Comparison of ENCODE assay signal across 18 cellular contexts in genomic region chr6:45496085-45496433, GRCh38.
DNase-seq lines count a peak whose midpoint lies in the region; ATAC-seq and TF ChIP-seq lines count a peak whose summit lies in the region.
"Had no signal": no experiment of that assay in that cellular context is flagged by ENCODE, and none has a peak within 500 bp of the region (broad histone marks: within the 10 kb centered on the region; RNA-seq: fewer than 3 reads in every experiment).

No MANE protein-coding gene starts in this region.

- POLR2A ChIA-PET in activated CD4-positive, alpha-beta T cell treated with anti-CD3 and anti-CD28 coated beads, Interleukin-2, amount 10 ng/mL, durations not matched to agents 7 days and 5 days (lab: Charles Lee), result no interaction called here
- POLR2A ChIA-PET in CD4-positive, alpha-beta T cell (lab: Charles Lee), result interaction anchor here (0.9 to 1.9 kb wide), 7 partner anchors 26 to 219 kb away, joined by 3 to 6 read pairs (median 4); no protein-coding TSS in a partner anchor
- POLR2A ChIA-PET in activated CD4-positive, alpha-beta memory T cell treated with anti-CD3 and anti-CD28 coated beads for 36 hours (lab: Charles Lee), result interaction anchor here (0.9 to 2.5 kb wide), 2 partner anchors 59 to 64 kb away, joined by 4 to 10 read pairs; no protein-coding TSS in a partner anchor
- POLR2A ChIA-PET in A673 (lab: Charles Lee; ENCODE audit: low non-redundant PET), result interaction anchor here (0.7 kb wide), 1 partner anchor 39 kb away, joined by 3 read pairs; no protein-coding TSS in a partner anchor

- H3K27me3 ChIP-seq in CD4-positive, alpha-beta T cell (ENCODE audit: control insufficient read depth, insufficient read depth, low read length), result no peaks in the 10 kb centered on the region
- H3K27me3 ChIP-seq in A673 (replicated peaks; ENCODE audit: insufficient read depth, low read depth, low read length, poor library complexity), result no peaks in the 10 kb centered on the region
- H3K27me3 ChIP-seq: heart left ventricle, Peyer's patch had no signal

- H3K36me3 ChIP-seq in A673 (ENCODE audit: insufficient read depth, low read length, poor library complexity, severe bottlenecking), result no peaks in the 10 kb centered on the region
- H3K36me3 ChIP-seq: heart left ventricle, Peyer's patch had no signal

- H3K27ac ChIP-seq in CD4-positive, alpha-beta T cell (ENCODE audit: low read depth, low read length), result no peak overlapping the region
- no peak overlapping the region for H3K27ac ChIP-seq in A673 (ENCODE audit: low read depth, low read length, poor library complexity, severe bottlenecking)
- H3K27ac ChIP-seq: C4-2B, parathyroid adenoma had no signal

- intact Hi-C loops in CD4-positive, alpha-beta T cell (cut with DNase I, micrococcal nuclease), result loop anchor here in 1 of 2 experiments (5.0 kb wide), 1 partner anchor 64 kb away; no protein-coding TSS in a partner anchor
- intact Hi-C loops in activated CD4-positive, alpha-beta memory T cell treated with anti-CD3 and anti-CD28 coated beads for 36 hours (cut with micrococcal nuclease), result no loop called here
- intact Hi-C loops in A673 (cut with micrococcal nuclease; ENCODE audit: unreplicated experiment), result no loop called here

- no peaks in the 10 kb centered on the region for H3K9me3 ChIP-seq in CD4-positive, alpha-beta T cell (ENCODE audit: control insufficient read depth, low read length)
- no peaks in the 10 kb centered on the region for H3K9me3 ChIP-seq in A673 (ENCODE audit: low read depth, low read length, poor library complexity, severe bottlenecking)
- H3K9me3 ChIP-seq: heart left ventricle, Peyer's patch had no signal

- peaks cover 21% of the 10 kb centered on the region for H3K36me3 Mint-ChIP-seq in activated CD4-positive, alpha-beta T cell treated with anti-CD3 and anti-CD28 coated beads, Interleukin-2, amount 10 ng/mL, durations not matched to agents 7 days and 5 days (ENCODE audit: low read depth)
- peaks cover 12% of the 10 kb centered on the region for H3K36me3 Mint-ChIP-seq in CD4-positive, alpha-beta T cell (ENCODE audit: low read depth)
- H3K36me3 Mint-ChIP-seq in activated CD4-positive, alpha-beta memory T cell treated with anti-CD3 and anti-CD28 coated beads for 36 hours, result peaks cover 54% of the 10 kb centered on the region
- H3K36me3 Mint-ChIP-seq in effector memory CD8-positive, alpha-beta T cell (ENCODE audit: insufficient read depth), result peaks cover 17% of the 10 kb centered on the region

- H3K9me3 Mint-ChIP-seq in activated CD4-positive, alpha-beta T cell treated with anti-CD3 and anti-CD28 coated beads, Interleukin-2, amount 10 ng/mL, durations not matched to agents 7 days and 5 days, result peaks cover 10% of the 10 kb centered on the region
- no peaks in the 10 kb centered on the region for H3K9me3 Mint-ChIP-seq in CD4-positive, alpha-beta T cell
- no peaks in the 10 kb centered on the region for H3K9me3 Mint-ChIP-seq in activated CD4-positive, alpha-beta memory T cell treated with anti-CD3 and anti-CD28 coated beads for 36 hours
- no peaks in the 10 kb centered on the region for H3K9me3 Mint-ChIP-seq in effector memory CD8-positive, alpha-beta T cell
- H3K9me3 Mint-ChIP-seq: H9 had no signal

- peaks cover 44% of the 10 kb centered on the region for H3K4me1 Mint-ChIP-seq in activated CD4-positive, alpha-beta T cell treated with anti-CD3 and anti-CD28 coated beads, Interleukin-2, amount 10 ng/mL, durations not matched to agents 7 days and 5 days
- H3K4me1 Mint-ChIP-seq in CD4-positive, alpha-beta T cell (ENCODE audit: low read depth), result peaks cover 51% of the 10 kb centered on the region
- peaks cover 58% of the 10 kb centered on the region for H3K4me1 Mint-ChIP-seq in activated CD4-positive, alpha-beta memory T cell treated with anti-CD3 and anti-CD28 coated beads for 36 hours (ENCODE audit: low read depth)
- H3K4me1 Mint-ChIP-seq in effector memory CD8-positive, alpha-beta T cell (ENCODE audit: low read depth in 2 of 2), result peaks cover 28 to 47% of the 10 kb centered on the region in 2 donors

- H3K4me1 ChIP-seq in A673 (ENCODE audit: insufficient read depth, low read length, poor library complexity, severe bottlenecking), result peaks cover 12% of the 10 kb centered on the region
- H3K4me1 ChIP-seq: parathyroid adenoma had no signal

- ATAC-seq in CD4-positive, alpha-beta T cell (ENCODE audit: poor library complexity), result no peak
- no peak for ATAC-seq in effector memory CD8-positive, alpha-beta T cell (replicated peaks)
- no peak for ATAC-seq in GM21717 (IDR thresholded peaks at IDR 0.05; ENCODE audit: unreplicated experiment)
- ATAC-seq: heart left ventricle, left colon, sciatic nerve had no signal

- DNase-seq in activated CD4-positive, alpha-beta T cell treated with anti-CD3 and anti-CD28 coated beads, Interleukin-2, amount 10 ng/mL, durations not matched to agents 7 days and 5 days, result no peak
- no peak for DNase-seq in activated CD4-positive, alpha-beta T cell treated with anti-CD3 and anti-CD28 coated beads, Interleukin-2, amount 50 U/mL, for 4 hours
- DNase-seq in CD4-positive, alpha-beta T cell, result no peak
- no peak for DNase-seq in activated CD4-positive, alpha-beta memory T cell treated with anti-CD3 and anti-CD28 coated beads for 36 hours
- no peak for DNase-seq in effector memory CD8-positive, alpha-beta T cell
- no peak for DNase-seq in A673 (ENCODE audit: low spot score)
- DNase-seq in AML-193 (lab: John Stamatoyannopoulos, UW), result no peak
- DNase-seq: activated CD8-positive, alpha-beta memory T cell treated with anti-CD3 and anti-CD28 coated beads for 24 hours; dermis blood vessel endothelial cell; H9; heart left ventricle; left colon; NCI-H1436; Peyer's patch had no signal

- CTCF ChIA-PET in activated CD4-positive, alpha-beta T cell treated with anti-CD3 and anti-CD28 coated beads, Interleukin-2, amount 10 ng/mL, durations not matched to agents 7 days and 5 days (lab: Charles Lee), result interaction anchor here (0.5 to 1.3 kb wide), 4 partner anchors 14 to 78 kb away, joined by 3 read pairs; no protein-coding TSS in a partner anchor
- CTCF ChIA-PET in CD4-positive, alpha-beta T cell (lab: Charles Lee), result interaction anchor here (0.9 to 1.6 kb wide), 5 partner anchors 15 to 219 kb away, joined by 3 to 4 read pairs (median 3); no protein-coding TSS in a partner anchor
- CTCF ChIA-PET in activated CD4-positive, alpha-beta memory T cell treated with anti-CD3 and anti-CD28 coated beads for 36 hours (lab: Charles Lee), result interaction anchor here (1.9 kb wide), 1 partner anchor 13 kb away, joined by 6 read pairs; no protein-coding TSS in a partner anchor
- CTCF ChIA-PET in A673 (lab: Charles Lee), result no interaction called here

- BruUV-seq in A673 (replicated peaks; lab: Mats Ljungman, UMichigan), result no TSS peak

- H3K4me3 ChIP-seq in A673 (ENCODE audit: low read depth, low read length, poor library complexity, severe bottlenecking), result no peak overlapping the region
- H3K4me3 ChIP-seq: heart left ventricle, Peyer's patch had no signal

- peak overlapping the region; percentile 2 for H3K4me3 Mint-ChIP-seq in activated CD4-positive, alpha-beta T cell treated with anti-CD3 and anti-CD28 coated beads, Interleukin-2, amount 10 ng/mL, durations not matched to agents 7 days and 5 days
- peak overlapping the region; percentile 50 for H3K4me3 Mint-ChIP-seq in CD4-positive, alpha-beta T cell
- H3K4me3 Mint-ChIP-seq in activated CD4-positive, alpha-beta memory T cell treated with anti-CD3 and anti-CD28 coated beads for 36 hours, result no peak overlapping the region
- peak overlapping the region; percentile 32 to 57 for H3K4me3 Mint-ChIP-seq in effector memory CD8-positive, alpha-beta T cell
- H3K4me3 Mint-ChIP-seq: H9 had no signal

- H3K27me3 Mint-ChIP-seq in activated CD4-positive, alpha-beta T cell treated with anti-CD3 and anti-CD28 coated beads, Interleukin-2, amount 10 ng/mL, durations not matched to agents 7 days and 5 days, result no peaks in the 10 kb centered on the region
- H3K27me3 Mint-ChIP-seq in CD4-positive, alpha-beta T cell, result no peaks in the 10 kb centered on the region
- no peaks in the 10 kb centered on the region for H3K27me3 Mint-ChIP-seq in activated CD4-positive, alpha-beta memory T cell treated with anti-CD3 and anti-CD28 coated beads for 36 hours
- no peaks in the 10 kb centered on the region for H3K27me3 Mint-ChIP-seq in effector memory CD8-positive, alpha-beta T cell

- TF ChIP-seq CTCF in CD4-positive, alpha-beta T cell (IDR thresholded peaks at IDR 0.05), result no peak
- no peak for TF ChIP-seq CTCF in A673 (conservative IDR thresholded peaks at IDR 0.05; ENCODE audit: low read depth, low read length)

- H3K27ac Mint-ChIP-seq in activated CD4-positive, alpha-beta T cell treated with anti-CD3 and anti-CD28 coated beads, Interleukin-2, amount 10 ng/mL, durations not matched to agents 7 days and 5 days, result no peak overlapping the region
- peak overlapping the region; percentile 59 for H3K27ac Mint-ChIP-seq in CD4-positive, alpha-beta T cell
- peak overlapping the region; percentile 46 for H3K27ac Mint-ChIP-seq in activated CD4-positive, alpha-beta memory T cell treated with anti-CD3 and anti-CD28 coated beads for 36 hours
- H3K27ac Mint-ChIP-seq in effector memory CD8-positive, alpha-beta T cell, result peak overlapping the region; percentile 64 to 88
- H3K27ac Mint-ChIP-seq: H9 had no signal
